In the genomic region with DNA sequence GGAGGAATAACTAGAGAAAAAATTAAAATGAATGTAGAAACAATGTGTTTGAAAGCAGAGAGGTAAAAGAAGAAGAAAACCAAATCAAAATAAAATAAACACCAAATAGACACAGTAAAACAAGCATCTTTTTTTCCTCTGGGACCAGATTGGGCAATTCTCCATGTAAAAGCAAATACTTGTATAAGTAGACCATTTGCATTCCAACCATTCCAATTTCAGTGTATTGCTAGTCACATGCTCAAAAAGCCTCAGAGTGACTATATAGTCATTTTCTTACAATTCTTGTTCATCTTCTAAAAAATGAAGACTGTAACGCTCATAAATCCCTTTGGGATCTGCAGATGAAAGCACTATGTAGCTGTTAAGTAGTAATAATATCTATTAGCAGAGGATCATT, we compare ENCODE assay signal across 26 cellular contexts.
DNase-seq lines count a peak whose midpoint lies in the region; ATAC-seq and TF ChIP-seq lines count a peak whose summit lies in the region.
"Had no signal": no experiment of that assay in that cellular context is flagged by ENCODE, and none has a peak within 500 bp of the region (broad histone marks: within the 10 kb centered on the region; RNA-seq: fewer than 3 reads in every experiment).

No MANE protein-coding gene starts in this region.

- no peak overlapping the region for H3K27ac ChIP-seq in lower lobe of right lung
- H3K27ac ChIP-seq: body of pancreas, upper lobe of left lung had no signal

- H3K27ac Mint-ChIP-seq in stimulated activated effector memory CD8-positive, alpha-beta T cell treated with anti-CD3 and anti-CD28 coated beads, Interleukin-12 subunit alpha, Interleukin-12 subunit beta, amount 100 ng/mL, for 72 hours: no peak overlapping the region
- no peak overlapping the region for H3K27ac Mint-ChIP-seq in activated CD4-positive, alpha-beta T cell treated with anti-CD3 and anti-CD28 coated beads for 36 hours
- H3K27ac Mint-ChIP-seq: activated B cell treated with CpG ODN at 0.5 μM for 24 hours; activated naive CD4-positive, alpha-beta T cell treated with anti-CD3 and anti-CD28 coated beads, Interleukin-2, amount 10 ng/mL, durations not matched to agents 7 days and 5 days; dendritic cell treated with granulocyte-macrophage colony-stimulating factor and Interleukin-4, amounts not matched to agents 40 ng/mL and 50 ng/mL, for 4 days; H9; stimulated activated naive CD8-positive, alpha-beta T cell treated with anti-CD3 and anti-CD28 coated beads, Interleukin-15, Interleukin-2, amounts not matched to agents 100 ng/mL and 50 ng/mL, for 24 hours; T-helper 2 cell treated with Interferon-gamma antibody and Interleukin-4, amounts not matched to agents 5 μg/mL and 100 μg/mL, for 36 hours had no signal

- no peaks in the 10 kb centered on the region for H3K27me3 ChIP-seq in lower lobe of right lung (ENCODE audit: low read depth)
- H3K27me3 ChIP-seq: body of pancreas, upper lobe of left lung had no signal

- no peaks in the 10 kb centered on the region for H3K9me3 ChIP-seq in lower lobe of right lung
- H3K9me3 ChIP-seq: body of pancreas, upper lobe of left lung had no signal

- POLR2A ChIA-PET in activated CD4-positive, alpha-beta T cell treated with anti-CD3 and anti-CD28 coated beads for 36 hours (lab: Charles Lee): no interaction called here

- no peaks in the 10 kb centered on the region for H3K36me3 Mint-ChIP-seq in stimulated activated effector memory CD8-positive, alpha-beta T cell treated with anti-CD3 and anti-CD28 coated beads, Interleukin-12 subunit alpha, Interleukin-12 subunit beta, amount 100 ng/mL, for 72 hours
- H3K36me3 Mint-ChIP-seq in activated CD4-positive, alpha-beta T cell treated with anti-CD3 and anti-CD28 coated beads for 36 hours (ENCODE audit: low read depth): no peaks in the 10 kb centered on the region
- H3K36me3 Mint-ChIP-seq: activated naive CD4-positive, alpha-beta T cell treated with anti-CD3 and anti-CD28 coated beads, Interleukin-2, amount 10 ng/mL, durations not matched to agents 7 days and 5 days had no signal

- H3K9me3 Mint-ChIP-seq in stimulated activated effector memory CD8-positive, alpha-beta T cell treated with anti-CD3 and anti-CD28 coated beads, Interleukin-12 subunit alpha, Interleukin-12 subunit beta, amount 100 ng/mL, for 72 hours: peaks cover 6% of the 10 kb centered on the region
- H3K9me3 Mint-ChIP-seq in activated CD4-positive, alpha-beta T cell treated with anti-CD3 and anti-CD28 coated beads for 36 hours (ENCODE audit: low read depth): peaks cover 2% of the 10 kb centered on the region
- H3K9me3 Mint-ChIP-seq: dendritic cell treated with granulocyte-macrophage colony-stimulating factor and Interleukin-4, amounts not matched to agents 40 ng/mL and 50 ng/mL, for 4 days; H9 had no signal

- intact Hi-C loops in lower lobe of right lung (cut with DNase I): no loop called here
- intact Hi-C loops in activated CD4-positive, alpha-beta T cell treated with anti-CD3 and anti-CD28 coated beads for 36 hours (cut with DNase I, micrococcal nuclease): no loop called here

- no peak overlapping the region for H3K4me3 Mint-ChIP-seq in stimulated activated effector memory CD8-positive, alpha-beta T cell treated with anti-CD3 and anti-CD28 coated beads, Interleukin-12 subunit alpha, Interleukin-12 subunit beta, amount 100 ng/mL, for 72 hours
- no peak overlapping the region for H3K4me3 Mint-ChIP-seq in activated CD4-positive, alpha-beta T cell treated with anti-CD3 and anti-CD28 coated beads for 36 hours
- H3K4me3 Mint-ChIP-seq: activated B cell treated with CpG ODN at 0.5 μM for 24 hours; activated naive CD4-positive, alpha-beta T cell treated with anti-CD3 and anti-CD28 coated beads, Interleukin-2, amount 10 ng/mL, durations not matched to agents 7 days and 5 days; dendritic cell treated with granulocyte-macrophage colony-stimulating factor and Interleukin-4, amounts not matched to agents 40 ng/mL and 50 ng/mL, for 4 days; H9; stimulated activated naive CD8-positive, alpha-beta T cell treated with anti-CD3 and anti-CD28 coated beads, Interleukin-15, Interleukin-2, amounts not matched to agents 100 ng/mL and 50 ng/mL, for 24 hours; T-helper 2 cell treated with Interferon-gamma antibody and Interleukin-4, amounts not matched to agents 5 μg/mL and 100 μg/mL, for 36 hours had no signal

- no peaks in the 10 kb centered on the region for H3K36me3 ChIP-seq in lower lobe of right lung
- H3K36me3 ChIP-seq: upper lobe of left lung had no signal

- CTCF ChIA-PET in activated CD4-positive, alpha-beta T cell treated with anti-CD3 and anti-CD28 coated beads for 36 hours (lab: Charles Lee): no interaction called here

- no peak for ATAC-seq in stimulated activated effector memory CD8-positive, alpha-beta T cell treated with anti-CD3 and anti-CD28 coated beads, Interleukin-12 subunit alpha, Interleukin-12 subunit beta, amount 100 ng/mL, for 72 hours
- ATAC-seq in lower lobe of right lung: no peak
- no peak for ATAC-seq in activated CD4-positive, alpha-beta T cell treated with anti-CD3 and anti-CD28 coated beads for 36 hours
- ATAC-seq: body of pancreas, Panc1, sciatic nerve had no signal

- DNase-seq in A172 (ENCODE audit: low spot score) (peak; percentile 21), LHCN-M2 (ENCODE audit: low read depth) (peak; percentile 25), epithelial cell of esophagus (ENCODE audit: low read depth) (peak; percentile 14), kidney tubule cell (ENCODE audit: low spot score) (peak; percentile 2), lower lobe of right lung (no peak), T1000 (lab: John Stamatoyannopoulos, UW) (no peak)
- no peak for DNase-seq in stimulated activated effector memory CD8-positive, alpha-beta T cell treated with anti-CD3 and anti-CD28 coated beads, Interleukin-12 subunit alpha, Interleukin-12 subunit beta, amount 100 ng/mL, for 72 hours (ENCODE audit: low spot score in 2 of 2)
- DNase-seq in activated CD4-positive, alpha-beta T cell treated with anti-CD3 and anti-CD28 coated beads for 36 hours: no peak
- DNase-seq: activated B cell treated with CpG ODN at 0.5 μM for 24 hours; activated CD8-positive, alpha-beta memory T cell treated with anti-CD3 and anti-CD28 coated beads for 24 hours; activated naive CD4-positive, alpha-beta T cell treated with anti-CD3 and anti-CD28 coated beads, Interleukin-2, amount 10 ng/mL, durations not matched to agents 7 days and 5 days; activated T-cell treated with anti-CD3 and anti-CD28 coated beads, Interleukin-2, amount 50 U/mL, for 48 hours; body of pancreas; C1 segment of cervical spinal cord; GF-D8; glutamatergic neuron; H9; MV-4-11; NCI-H187 treated with DMSO at 0.1 percent for 48 hours; NCI-H2227 treated with DMSO at 0.1 percent for 48 hours; upper lobe of left lung had no signal

- H3K4me1 Mint-ChIP-seq in stimulated activated effector memory CD8-positive, alpha-beta T cell treated with anti-CD3 and anti-CD28 coated beads, Interleukin-12 subunit alpha, Interleukin-12 subunit beta, amount 100 ng/mL, for 72 hours: no peaks in the 10 kb centered on the region
- no peaks in the 10 kb centered on the region for H3K4me1 Mint-ChIP-seq in activated CD4-positive, alpha-beta T cell treated with anti-CD3 and anti-CD28 coated beads for 36 hours
- H3K4me1 Mint-ChIP-seq: activated B cell treated with CpG ODN at 0.5 μM for 24 hours; activated naive CD4-positive, alpha-beta T cell treated with anti-CD3 and anti-CD28 coated beads, Interleukin-2, amount 10 ng/mL, durations not matched to agents 7 days and 5 days; H9 had no signal

- H3K4me1 ChIP-seq in lower lobe of right lung: no peaks in the 10 kb centered on the region
- H3K4me1 ChIP-seq: body of pancreas, upper lobe of left lung had no signal

- H3K4me3 ChIP-seq in epithelial cell of esophagus (ENCODE audit: low read length): no peak overlapping the region
- no peak overlapping the region for H3K4me3 ChIP-seq in lower lobe of right lung
- H3K4me3 ChIP-seq: body of pancreas, upper lobe of left lung had no signal

- no peaks in the 10 kb centered on the region for H3K27me3 Mint-ChIP-seq in activated CD4-positive, alpha-beta T cell treated with anti-CD3 and anti-CD28 coated beads for 36 hours
- H3K27me3 Mint-ChIP-seq: activated B cell treated with CpG ODN at 0.5 μM for 24 hours; activated naive CD4-positive, alpha-beta T cell treated with anti-CD3 and anti-CD28 coated beads, Interleukin-2, amount 10 ng/mL, durations not matched to agents 7 days and 5 days; dendritic cell treated with granulocyte-macrophage colony-stimulating factor and Interleukin-4, amounts not matched to agents 40 ng/mL and 50 ng/mL, for 4 days; stimulated activated naive CD8-positive, alpha-beta T cell treated with anti-CD3 and anti-CD28 coated beads, Interleukin-15, Interleukin-2, amounts not matched to agents 100 ng/mL and 50 ng/mL, for 24 hours had no signal

- TF ChIP-seq CTCF in epithelial cell of esophagus (IDR thresholded peaks at IDR 0.05; ENCODE audit: insufficient read depth, low read depth, low read length, missing control alignments): no peak
- TF ChIP-seq CTCF in lower lobe of right lung (IDR thresholded peaks at IDR 0.05): no peak

Comparison
In these comparisons a context has a peak if more than half of its experiments do, and no peak if none do; other contexts are left out.
1. DNase-seq: peak in A172 (single experiment), LHCN-M2 (single experiment), epithelial cell of esophagus (single experiment) and kidney tubule cell (single experiment); none in stimulated activated effector memory CD8-positive, alpha-beta T cell treated with anti-CD3 and anti-CD28 coated beads, Interleukin-12 subunit alpha, Interleukin-12 subunit beta, amount 100 ng/mL, for 72 hours (0 of 2), lower lobe of right lung (single experiment), T1000 (single experiment) and activated CD4-positive, alpha-beta T cell treated with anti-CD3 and anti-CD28 coated beads for 36 hours (single experiment).